ENCODE assay signal across 1 cellular context in genomic region chr13:114259374-114259773, GRCh38.
TF ChIP-seq lines count a peak whose summit lies in the region.

No MANE protein-coding gene starts in this region.

TF ChIP-seq in GM23338, 12 proteins besides CTCF, POLR2A, EP300 and RAD21:
- TF ChIP-seq REST (IDR thresholded peaks at IDR 0.05; ENCODE audit: unreplicated experiment) (no peak), ZNF331 (CRISPR knock-in tag; IDR thresholded peaks at IDR 0.05; ENCODE audit: low read depth) (no peak), ETS1 (IDR thresholded peaks at IDR 0.05) (no peak), POLR2AphosphoS5 (IDR thresholded peaks at IDR 0.05; ENCODE audit: low read depth) (no peak), NANOG (IDR thresholded peaks at IDR 0.05; ENCODE audit: borderline replicate concordance) (no peak), JUNB (IDR thresholded peaks at IDR 0.05; ENCODE audit: unreplicated experiment) (no peak), CREB1 (CRISPR knock-in tag; IDR thresholded peaks at IDR 0.05; ENCODE audit: low read depth) (no peak), EZH2phosphoT487 (IDR thresholded peaks at IDR 0.05; ENCODE audit: unreplicated experiment) (no peak), STAT1 (IDR thresholded peaks at IDR 0.05; ENCODE audit: unreplicated experiment) (no peak), ZNF462 (CRISPR knock-in tag; IDR thresholded peaks at IDR 0.05) (no peak), ZNF114 (CRISPR knock-in tag; IDR thresholded peaks at IDR 0.05) (no peak), EZH2 (IDR thresholded peaks at IDR 0.05; ENCODE audit: low read depth, unreplicated experiment) (no peak)
